In genomic region chr5:138336952-138337684, GRCh38 we compare ENCODE assay signal across 8 cellular contexts. TPM values are rescaled to one million over a fixed set of nuclear protein-coding genes. Genes with fewer than 3 reads are reported as not detected.
A peak's percentile ranks its signal among the peaks of the same experiment; 100 is the strongest.
DNase-seq lines count a peak whose midpoint lies in the region; ATAC-seq and TF ChIP-seq lines count a peak whose summit lies in the region.

No MANE protein-coding gene starts in this region.

- intact Hi-C loops in CD4-positive, alpha-beta T cell (cut with DNase I, micrococcal nuclease): loop anchor here (5.0 to 10.0 kb wide), 5 partner anchors 125 to 1068 kb away; partner anchors contain the start of genes CDC23 (in 1 of the 2), HNRNPA0 (in 1 of the 2), HSPA9 (in 1 of the 2) and SPATA24 (in 1 of the 2)
- intact Hi-C loops in sciatic nerve (cut with DNase I): no loop called here

- peaks cover 40% of the 10 kb centered on the region for H3K79me2 ChIP-seq in OCI-LY3 (ENCODE audit: low read length)

- H3K27ac ChIP-seq in CD4-positive, alpha-beta T cell (ENCODE audit: low read depth, low read length): peak overlapping the region; percentile 95
- H3K27ac ChIP-seq in OCI-LY3 (ENCODE audit: low read length): peak overlapping the region; percentile 82

- TF ChIP-seq CTCF in CD4-positive, alpha-beta T cell (IDR thresholded peaks at IDR 0.05): no peak
- TF ChIP-seq CTCF in OCI-LY3 (IDR thresholded peaks at IDR 0.05; ENCODE audit: low read depth, low read length): no peak
- no peak for TF ChIP-seq CTCF in brain (conservative IDR thresholded peaks at IDR 0.05)

- H3K4me2 ChIP-seq in OCI-LY3 (ENCODE audit: low read length): peak overlapping the region; percentile 99

- CTCF ChIA-PET in CD4-positive, alpha-beta T cell (lab: Charles Lee): interaction anchor here (13.3 kb wide), 1 partner anchor 16 kb away, joined by 248 read pairs; the partner anchor contains the start of gene KDM3B

- peak overlapping the region; percentile 87 for H2AFZ ChIP-seq in OCI-LY3 (ENCODE audit: low read depth, low read length)

- peak overlapping the region; percentile 96 for H3K27ac Mint-ChIP-seq in CD4-positive, alpha-beta T cell
- peak overlapping the region; percentile 99 to 100 (median 100) for H3K27ac Mint-ChIP-seq in brain

- peaks cover 7% of the 10 kb centered on the region for H3K36me3 ChIP-seq in OCI-LY3 (replicated peaks; ENCODE audit: low read depth, low read length)

- no peaks in the 10 kb centered on the region for H3K27me3 ChIP-seq in CD4-positive, alpha-beta T cell (ENCODE audit: control insufficient read depth, insufficient read depth, low read length)
- no peaks in the 10 kb centered on the region for H3K27me3 ChIP-seq in OCI-LY3 (ENCODE audit: low read depth, low read length)

- H3K36me3 Mint-ChIP-seq in CD4-positive, alpha-beta T cell (ENCODE audit: low read depth): peaks cover 14% of the 10 kb centered on the region
- H3K36me3 Mint-ChIP-seq in brain: peaks cover 14% of the 10 kb centered on the region

- POLR2A ChIA-PET in CD4-positive, alpha-beta T cell (lab: Charles Lee): interaction anchor here (1.1 to 8.5 kb wide), 10 partner anchors 9 to 1770 kb away, joined by 3 to 293 read pairs (median 8); partner anchors contain the start of genes CDC23, EGR1, ETF1 and HNRNPA0

- DNase-seq in CD4-positive, alpha-beta T cell: peak in 1 of 10 experiments; percentile 83
- peak; percentile 90 for DNase-seq in sciatic nerve (ENCODE audit: low spot score)
- no peak for DNase-seq in NCI-H2107 treated with DMSO at 0.1 percent for 48 hours (lab: John Stamatoyannopoulos, UW; ENCODE audit: unreplicated experiment)

- H3K4me1 Mint-ChIP-seq in CD4-positive, alpha-beta T cell (ENCODE audit: low read depth): peaks cover 47% of the 10 kb centered on the region
- peaks cover 41% of the 10 kb centered on the region for H3K4me1 Mint-ChIP-seq in brain

- H3K27me3 Mint-ChIP-seq in CD4-positive, alpha-beta T cell: no peaks in the 10 kb centered on the region
- H3K27me3 Mint-ChIP-seq in brain: peaks cover 21% of the 10 kb centered on the region

- peak overlapping the region; percentile 98 for H3K4me3 ChIP-seq in OCI-LY3 (ENCODE audit: low read length)
- peak overlapping the region; percentile 82 for H3K4me3 ChIP-seq in iPS-11a (ENCODE audit: low read depth, low read length)

- peak overlapping the region; percentile 92 for H3K4me3 Mint-ChIP-seq in CD4-positive, alpha-beta T cell
- H3K4me3 Mint-ChIP-seq in brain: peak overlapping the region; percentile 89 to 99 (median 98)

- no peaks in the 10 kb centered on the region for H3K9me3 Mint-ChIP-seq in CD4-positive, alpha-beta T cell
- no peaks in the 10 kb centered on the region for H3K9me3 Mint-ChIP-seq in brain

- peaks cover 18% of the 10 kb centered on the region for H3K4me1 ChIP-seq in OCI-LY3 (ENCODE audit: low read length)

- H3K9me3 ChIP-seq in CD4-positive, alpha-beta T cell (ENCODE audit: control insufficient read depth, low read length): no peaks in the 10 kb centered on the region
- H3K9me3 ChIP-seq in OCI-LY3 (ENCODE audit: insufficient read depth, low read length): no peaks in the 10 kb centered on the region

- peak overlapping the region; percentile 90 for H3K9ac ChIP-seq in OCI-LY3 (ENCODE audit: low read length)

- ATAC-seq in CD4-positive, alpha-beta T cell (ENCODE audit: poor library complexity): peak; percentile 51
- ATAC-seq in GM19023 (IDR thresholded peaks at IDR 0.05; ENCODE audit: unreplicated experiment) (peak; percentile 14), HG03159 (IDR thresholded peaks at IDR 0.05; ENCODE audit: unreplicated experiment) (peak; percentile 21), sciatic nerve (peak; percentile 84)

- H4K20me1 ChIP-seq in OCI-LY3 (ENCODE audit: insufficient read depth, low read length): peaks cover 18% of the 10 kb centered on the region

RNA-seq across cellular contexts. Expression of gene FAM53C, which starts 0.9 kb away (rescaled TPM):
- 10 to 100 TPM; 81.0 to 83.8 TPM for total RNA-seq in CD4-positive, alpha-beta T cell
- polyA plus RNA-seq in brain (ENCODE audit: insufficient read depth, low read depth, low replicate concordance): 20.9 TPM
- total RNA-seq in sciatic nerve: 25.6 TPM

RNA-seq across cellular contexts. Expression of gene CDC25C, which starts 5.5 kb away (rescaled TPM):
- total RNA-seq in CD4-positive, alpha-beta T cell: not detected
- 13.2 TPM for polyA plus RNA-seq in brain (ENCODE audit: insufficient read depth, low read depth, low replicate concordance)
- not detected for total RNA-seq in sciatic nerve

RNA-seq across cellular contexts. Expression of gene KDM3B, which starts 15.4 kb away (rescaled TPM):
- total RNA-seq in CD4-positive, alpha-beta T cell: 10 to 100 TPM; 59.5 to 66.0 TPM
- polyA plus RNA-seq in brain (ENCODE audit: insufficient read depth, low read depth, low replicate concordance): 44.3 TPM
- 73.7 TPM for total RNA-seq in sciatic nerve

Comparison
In these comparisons a context has a peak if more than half of its experiments do, and no peak if none do; other contexts are left out.
1. ATAC-seq: peak in every context shown above with its lines; median percentile 84 in sciatic nerve; 51 in CD4-positive, alpha-beta T cell; 21 in HG03159; 14 in GM19023.